ENCODE assay signal across 8 cellular contexts in genomic region chr13:26184791-26185250, GRCh38. TPM values are rescaled to one million over a fixed set of nuclear protein-coding genes. Genes with fewer than 3 reads are reported as not detected.
DNase-seq lines count a peak whose midpoint lies in the region; ATAC-seq and TF ChIP-seq lines count a peak whose summit lies in the region.

No MANE protein-coding gene starts in this region.

- no peak overlapping the region for H3K27ac ChIP-seq in CD4-positive, alpha-beta memory T cell (ENCODE audit: low read depth, low read length)
- H3K27ac ChIP-seq in cardiac muscle cell = no peak overlapping the region

- intact Hi-C loops in CD4-positive, alpha-beta memory T cell (cut with micrococcal nuclease) = loop anchor here (1.0 to 10.0 kb wide), 5 partner anchors 210 to 687 kb away; no protein-coding TSS in a partner anchor

- peak; percentile 70 to 76 (median 73) for DNase-seq in CD4-positive, alpha-beta memory T cell
- DNase-seq in MV-4-11 (lab: John Stamatoyannopoulos, UW) (peak; percentile 68), SKM-1 (lab: John Stamatoyannopoulos, UW; ENCODE audit: unreplicated experiment) (peak; percentile 38), cardiac muscle cell (ENCODE audit: low read depth in 1 of 2, low spot score in 1 of 2) (peak; percentile 72 to 82), retina (peak; percentile 71)
- peak; percentile 62 to 69 for DNase-seq in activated naive CD4-positive, alpha-beta T cell treated with anti-CD3 and anti-CD28 coated beads, Interleukin-2, amount 50 U/mL, for 72 hours (ENCODE audit: low spot score in 2 of 2)

- peak; percentile 91 for TF ChIP-seq CTCF in cardiac muscle cell (IDR thresholded peaks at IDR 0.05; ENCODE audit: low read depth, low read length)

- peaks cover 0 to 10% of the 10 kb centered on the region in 2 donors for H3K36me3 Mint-ChIP-seq in CD4-positive, alpha-beta memory T cell
- H3K36me3 Mint-ChIP-seq in activated naive CD4-positive, alpha-beta T cell treated with anti-CD3 and anti-CD28 coated beads, Interleukin-2, amount 50 U/mL, for 72 hours = peaks cover 0 to 5% of the 10 kb centered on the region in 2 donors

- no peaks in the 10 kb centered on the region for H3K9me3 ChIP-seq in CD4-positive, alpha-beta memory T cell (ENCODE audit: control insufficient read depth in 1 of 2, low read length in 2 of 2)
- H3K9me3 ChIP-seq in cardiac muscle cell (ENCODE audit: low read depth) = no peaks in the 10 kb centered on the region

- H3K9me3 Mint-ChIP-seq in CD4-positive, alpha-beta memory T cell = peaks cover 0 to 5% (median 0%) of the 10 kb centered on the region in 8 donors
- H3K9me3 Mint-ChIP-seq in activated naive CD4-positive, alpha-beta T cell treated with anti-CD3 and anti-CD28 coated beads, Interleukin-2, amount 50 U/mL, for 72 hours = no peaks in the 10 kb centered on the region

- H3K4me1 Mint-ChIP-seq in CD4-positive, alpha-beta memory T cell = peaks cover 12 to 33% (median 26%) of the 10 kb centered on the region in 4 donors

- H3K4me1 ChIP-seq in CD4-positive, alpha-beta memory T cell (ENCODE audit: insufficient read depth, low read length) = peaks cover 18% of the 10 kb centered on the region
- no peaks in the 10 kb centered on the region for H3K4me1 ChIP-seq in cardiac muscle cell (ENCODE audit: low read depth)

- H3K27ac Mint-ChIP-seq in CD4-positive, alpha-beta memory T cell = peak overlapping the region in 6 of 7 donors; percentile 71 to 87 (median 84)
- peak overlapping the region in 1 of 2 donors; percentile 44 for H3K27ac Mint-ChIP-seq in activated naive CD4-positive, alpha-beta T cell treated with anti-CD3 and anti-CD28 coated beads, Interleukin-2, amount 50 U/mL, for 72 hours

- no peaks in the 10 kb centered on the region for H3K36me3 ChIP-seq in CD4-positive, alpha-beta memory T cell (ENCODE audit: insufficient read depth, low read length)
- no peaks in the 10 kb centered on the region for H3K36me3 ChIP-seq in cardiac muscle cell

- CTCF ChIA-PET in CD4-positive, alpha-beta memory T cell (lab: Charles Lee; ENCODE audit: partially characterized antibody) = interaction anchor here (0.6 to 7.3 kb wide), 51 partner anchors 8 to 746 kb away, joined by 3 to 282 read pairs (median 5); partner anchors contain the start of genes CDK8 and RNF6

- H3K4me3 ChIP-seq in CD4-positive, alpha-beta memory T cell (ENCODE audit: low read length in 2 of 2) = no peak overlapping the region
- no peak overlapping the region for H3K4me3 ChIP-seq in cardiac muscle cell

- no peaks in the 10 kb centered on the region for H3K27me3 Mint-ChIP-seq in CD4-positive, alpha-beta memory T cell

- POLR2A ChIA-PET in CD4-positive, alpha-beta memory T cell (lab: Charles Lee; ENCODE audit: partially characterized antibody) = interaction anchor here (1.0 to 3.7 kb wide), 6 partner anchors 18 to 514 kb away, joined by 3 to 63 read pairs (median 8); partner anchors contain the start of gene RNF6

- H3K27me3 ChIP-seq in CD4-positive, alpha-beta memory T cell (ENCODE audit: insufficient read depth, low read length) = no peaks in the 10 kb centered on the region
- H3K27me3 ChIP-seq in cardiac muscle cell = no peaks in the 10 kb centered on the region

- peak; percentile 40 for ATAC-seq in GM21381 (IDR thresholded peaks at IDR 0.05; ENCODE audit: unreplicated experiment)
- ATAC-seq in activated naive CD4-positive, alpha-beta T cell treated with anti-CD3 and anti-CD28 coated beads, Interleukin-2, amount 50 U/mL, for 72 hours = peak; percentile 22 to 27
- ATAC-seq in GM19455 (IDR thresholded peaks at IDR 0.05; ENCODE audit: unreplicated experiment) = no peak

- peak overlapping the region; percentile 65 to 84 (median 77) for H3K4me3 Mint-ChIP-seq in CD4-positive, alpha-beta memory T cell

RNA-seq across cellular contexts. Expression of gene RNF6, which starts 37.3 kb away (rescaled TPM):
- 10 to 100 TPM; 46.7 to 47.9 TPM for total RNA-seq in CD4-positive, alpha-beta memory T cell
- polyA plus RNA-seq in CD4-positive, alpha-beta memory T cell = 10 to 100 TPM; 36.3 to 54.9 TPM
- total RNA-seq in activated naive CD4-positive, alpha-beta T cell treated with anti-CD3 and anti-CD28 coated beads, Interleukin-2, amount 50 U/mL, for 72 hours = 10 to 100 TPM; 32.7 to 35.1 TPM
- 17.0 and 19.4 TPM in 2 replicates for total RNA-seq in cardiac muscle cell
- 23.7 and 25.0 TPM in 2 replicates for polyA plus RNA-seq in cardiac muscle cell
